8 cellular contexts compared by ENCODE assay signal in genomic region chr5:53109436-53110127, GRCh38. TPM values are rescaled to one million over a fixed set of nuclear protein-coding genes. Genes with fewer than 3 reads are reported as not detected.
DNase-seq lines count a peak whose midpoint lies in the region; ATAC-seq and TF ChIP-seq lines count a peak whose summit lies in the region.

MOCS2 (minus strand) TSS chr5:53109757; CDS start chr5:53107174, 2,583 bp downstream.

- no peaks in the 10 kb centered on the region for H3K9me2 ChIP-seq in SU-DHL-6 (replicated peaks; ENCODE audit: insufficient read depth, low read length)

- H3K79me2 ChIP-seq in SU-DHL-6 (ENCODE audit: insufficient read depth, low read length), result peaks cover 32% of the 10 kb centered on the region

- H3K4me3 ChIP-seq in GM12875 (ENCODE audit: low read depth, low read length) (peak within 1 kb of the TSS; percentile 78), SU-DHL-6 (ENCODE audit: insufficient read depth, low read length, poor library complexity, severe bottlenecking) (peak within 1 kb of the TSS; percentile 77), thoracic aorta (peak within 1 kb of the TSS; percentile 91)

- H3K9me3 ChIP-seq in SU-DHL-6 (ENCODE audit: insufficient read depth, low read length) (no peaks in the 10 kb centered on the region), thoracic aorta (no peaks in the 10 kb centered on the region)

- H3F3A ChIP-seq in SU-DHL-6 (ENCODE audit: insufficient read depth), result 0 out of 2 replicates have a peak, but pooled peaks cover 4% of the 10 kb centered on the region

- H3K27ac ChIP-seq in SU-DHL-6 (ENCODE audit: low read depth, low read length) (peak within 1 kb of the TSS; percentile 49), thoracic aorta (peak within 1 kb of the TSS in 1 of 2 donors; percentile 59)

- ATAC-seq in HG02763 (IDR thresholded peaks at IDR 0.05; ENCODE audit: unreplicated experiment) (peak; percentile 94), thoracic aorta (ENCODE audit: insufficient number of reproducible peaks, low FRiP score, low read depth) (peak; percentile 82)
- peak; percentile 99 for ATAC-seq in activated naive CD8-positive, alpha-beta T cell treated with anti-CD3 and anti-CD28 coated beads, Interleukin-2, amount 10 ng/mL, durations not matched to agents 7 days and 5 days (ENCODE audit: low read depth)

- H3K9ac ChIP-seq in SU-DHL-6 (ENCODE audit: low read length), result peak within 1 kb of the TSS; percentile 84

- no peaks in the 10 kb centered on the region for H3K9me3 Mint-ChIP-seq in activated naive CD8-positive, alpha-beta T cell treated with anti-CD3 and anti-CD28 coated beads, Interleukin-2, amount 10 ng/mL, durations not matched to agents 7 days and 5 days
- no peaks in the 10 kb centered on the region for H3K9me3 Mint-ChIP-seq in osteocyte (ENCODE audit: unreplicated experiment)

- H3K27ac Mint-ChIP-seq in activated naive CD8-positive, alpha-beta T cell treated with anti-CD3 and anti-CD28 coated beads, Interleukin-2, amount 10 ng/mL, durations not matched to agents 7 days and 5 days, result peak within 1 kb of the TSS; percentile 89
- peak within 1 kb of the TSS; percentile 76 for H3K27ac Mint-ChIP-seq in osteocyte (ENCODE audit: unreplicated experiment)

- no peaks in the 10 kb centered on the region for H3K27me3 Mint-ChIP-seq in activated naive CD8-positive, alpha-beta T cell treated with anti-CD3 and anti-CD28 coated beads, Interleukin-2, amount 10 ng/mL, durations not matched to agents 7 days and 5 days
- H3K27me3 Mint-ChIP-seq in osteocyte (ENCODE audit: unreplicated experiment), result no peaks in the 10 kb centered on the region

- peaks cover 12 to 26% of the 10 kb centered on the region in 2 donors for H3K4me1 ChIP-seq in thoracic aorta (ENCODE audit: control insufficient read depth in 1 of 2, low read depth in 2 of 2)

- DNase-seq in NCI-H1417 (lab: John Stamatoyannopoulos, UW) (peak; percentile 83 to 91 (median 89)), head of caudate nucleus (peak; percentile 71 to 95 (median 90)), osteocyte (ENCODE audit: extremely low spot score, unreplicated experiment) (peak; percentile 96), thoracic aorta (ENCODE audit: low spot score) (peak; percentile 38)
- peak; percentile 94 for DNase-seq in activated naive CD8-positive, alpha-beta T cell treated with anti-CD3 and anti-CD28 coated beads, Interleukin-2, amount 10 ng/mL, durations not matched to agents 7 days and 5 days

- H3K4me1 Mint-ChIP-seq in activated naive CD8-positive, alpha-beta T cell treated with anti-CD3 and anti-CD28 coated beads, Interleukin-2, amount 10 ng/mL, durations not matched to agents 7 days and 5 days, result peaks cover 30% of the 10 kb centered on the region
- H3K4me1 Mint-ChIP-seq in osteocyte (ENCODE audit: unreplicated experiment), result peaks cover 19% of the 10 kb centered on the region

- peak within 1 kb of the TSS; percentile 86 for H3K4me3 Mint-ChIP-seq in activated naive CD8-positive, alpha-beta T cell treated with anti-CD3 and anti-CD28 coated beads, Interleukin-2, amount 10 ng/mL, durations not matched to agents 7 days and 5 days
- peak within 1 kb of the TSS; percentile 90 for H3K4me3 Mint-ChIP-seq in osteocyte (ENCODE audit: unreplicated experiment)

- peak within 1 kb of the TSS; percentile 90 for H3K4me2 ChIP-seq in SU-DHL-6 (ENCODE audit: low read depth, low read length, poor library complexity, severe bottlenecking)

- H3K27me3 ChIP-seq in SU-DHL-6 (ENCODE audit: low read length) (no peaks in the 10 kb centered on the region), thoracic aorta (replicated peaks; ENCODE audit: insufficient read depth) (no peaks in the 10 kb centered on the region)

- POLR2A ChIA-PET in activated naive CD8-positive, alpha-beta T cell treated with anti-CD3 and anti-CD28 coated beads, Interleukin-2, amount 10 ng/mL, durations not matched to agents 7 days and 5 days (lab: Charles Lee), result interaction anchor here (0.6 to 2.1 kb wide), 8 partner anchors 9 to 310 kb away, joined by 3 to 11 read pairs (median 4); no protein-coding TSS in a partner anchor

- peak within 1 kb of the TSS; percentile 86 for H2AFZ ChIP-seq in SU-DHL-6 (ENCODE audit: low read depth, low read length, severe bottlenecking)

- peaks cover 24% of the 10 kb centered on the region for H3K36me3 Mint-ChIP-seq in activated naive CD8-positive, alpha-beta T cell treated with anti-CD3 and anti-CD28 coated beads, Interleukin-2, amount 10 ng/mL, durations not matched to agents 7 days and 5 days
- peaks cover 17% of the 10 kb centered on the region for H3K36me3 Mint-ChIP-seq in osteocyte (ENCODE audit: unreplicated experiment)

- TF ChIP-seq CTCF in GM12875 (IDR thresholded peaks at IDR 0.05; ENCODE audit: borderline replicate concordance, insufficient read depth, low read depth, low read length), result no peak
- TF ChIP-seq CTCF in SU-DHL-6 (IDR thresholded peaks at IDR 0.05; ENCODE audit: insufficient read depth, low read length, poor library complexity, severe bottlenecking), result no peak
- no peak for TF ChIP-seq CTCF in osteocyte (IDR thresholded peaks at IDR 0.05)
- TF ChIP-seq CTCF in thoracic aorta (IDR thresholded peaks at IDR 0.05), result no peak

- H3K36me3 ChIP-seq in SU-DHL-6 (ENCODE audit: low read length) (0 out of 2 replicates have a peak, but pooled peaks cover 8% of the 10 kb centered on the region), thoracic aorta (no peaks in the 10 kb centered on the region)

- no peaks in the 10 kb centered on the region for H4K20me1 ChIP-seq in SU-DHL-6 (ENCODE audit: low read depth, low read length)

- intact Hi-C loops in head of caudate nucleus (cut with DNase I), result no loop called here

RNA-seq across cellular contexts. Expression of gene MOCS2, which starts in this region (rescaled TPM):
- 10 to 100 TPM; 23.1 to 26.0 TPM for total RNA-seq in activated naive CD8-positive, alpha-beta T cell treated with anti-CD3 and anti-CD28 coated beads, Interleukin-2, amount 10 ng/mL, durations not matched to agents 7 days and 5 days
- total RNA-seq in osteocyte (31.2 and 31.7 TPM in 2 replicates), thoracic aorta (10 to 100 TPM; 44.2 to 45.5 TPM)

Comparison
In these comparisons a context has a peak if more than half of its experiments do, and no peak if none do; other contexts are left out.
1. DNase-seq: peak in every context shown above with its lines; median percentile 96 in osteocyte; 94 in activated naive CD8-positive, alpha-beta T cell treated with anti-CD3 and anti-CD28 coated beads, Interleukin-2, amount 10 ng/mL, durations not matched to agents 7 days and 5 days; 90 in head of caudate nucleus; 89 in NCI-H1417; 38 in thoracic aorta.